ENCODE assay signal across 11 cellular contexts in genomic region chr1:16371725-16372124, GRCh38. TPM values are rescaled to one million over a fixed set of nuclear protein-coding genes. Genes with fewer than 3 reads are reported as not detected.
DNase-seq lines count a peak whose midpoint lies in the region; ATAC-seq and TF ChIP-seq lines count a peak whose summit lies in the region.
"Had no signal": no experiment of that assay in that cellular context is flagged by ENCODE, and none has a peak within 500 bp of the region (broad histone marks: within the 10 kb centered on the region; RNA-seq: fewer than 3 reads in every experiment).

No MANE protein-coding gene starts in this region.

- peaks cover 28% of the 10 kb centered on the region for H3K36me3 Mint-ChIP-seq in activated CD4-positive, alpha-beta T cell treated with anti-CD3 and anti-CD28 coated beads, Interleukin-2, amount 10 ng/mL, durations not matched to agents 24 days and 14 days (ENCODE audit: low read depth)
- peaks cover 26% of the 10 kb centered on the region for H3K36me3 Mint-ChIP-seq in central memory CD8-positive, alpha-beta T cell (ENCODE audit: insufficient read depth)

- no peaks in the 10 kb centered on the region for H3K9me3 ChIP-seq in smooth muscle cell (replicated peaks; ENCODE audit: low read depth)

- peaks cover 91% of the 10 kb centered on the region for H4K20me1 ChIP-seq in smooth muscle cell (ENCODE audit: low read depth)

- 82% methylated on average over 5 of the region's 5 CpGs for WGBS in smooth muscle cell (ENCODE audit: low lambda C conversion rate)

- peak overlapping the region; percentile 65 for H3K4me3 Mint-ChIP-seq in activated CD4-positive, alpha-beta T cell treated with anti-CD3 and anti-CD28 coated beads, Interleukin-2, amount 10 ng/mL, durations not matched to agents 24 days and 14 days
- H3K4me3 Mint-ChIP-seq in central memory CD8-positive, alpha-beta T cell: peak overlapping the region; percentile 42

- no peaks in the 10 kb centered on the region for H3K36me3 ChIP-seq in smooth muscle cell (ENCODE audit: low read depth)

- no peak overlapping the region for H3K9ac ChIP-seq in smooth muscle cell (ENCODE audit: low read depth)

- H3K4me1 ChIP-seq in smooth muscle cell (ENCODE audit: low read depth): peaks cover 22% of the 10 kb centered on the region

- no peak for TF ChIP-seq CTCF in smooth muscle cell (IDR thresholded peaks at IDR 0.05; ENCODE audit: borderline replicate concordance, insufficient read depth, poor library complexity, severe bottlenecking)

- peak; percentile 69 for DNase-seq in activated CD4-positive, alpha-beta T cell treated with anti-CD3 and anti-CD28 coated beads, Interleukin-2, amount 10 ng/mL, durations not matched to agents 24 days and 14 days
- no peak for DNase-seq in activated CD4-positive, alpha-beta T cell treated with anti-CD3 and anti-CD28 coated beads, Interleukin-2, amount 50 U/mL, for 1 hour
- DNase-seq in SIG-M5 (lab: John Stamatoyannopoulos, UW) (peak; percentile 13), smooth muscle cell (lab: John Stamatoyannopoulos, UW; ENCODE audit: unreplicated experiment) (no peak), DMS153 treated with DMSO at 0.1 percent for 48 hours (lab: John Stamatoyannopoulos, UW; ENCODE audit: unreplicated experiment) (no peak), left lobe of liver (ENCODE audit: low spot score) (no peak)
- DNase-seq in central memory CD8-positive, alpha-beta T cell (ENCODE audit: low spot score in 2 of 2): no peak
- DNase-seq: 8988T; NCI-H774; stimulated activated CD4-positive, alpha-beta T cell treated with anti-CD3 and anti-CD28 coated beads, Interleukin-2, amount 100 ng/mL, for 48 hours had no signal

- H3K4me2 ChIP-seq in smooth muscle cell: no peak overlapping the region

- peak overlapping the region; percentile 88 for H3K27ac Mint-ChIP-seq in activated CD4-positive, alpha-beta T cell treated with anti-CD3 and anti-CD28 coated beads, Interleukin-2, amount 10 ng/mL, durations not matched to agents 24 days and 14 days
- peak overlapping the region; percentile 73 for H3K27ac Mint-ChIP-seq in central memory CD8-positive, alpha-beta T cell (ENCODE audit: low read depth)

- no peaks in the 10 kb centered on the region for H3K27me3 ChIP-seq in smooth muscle cell (ENCODE audit: low read depth)

- no peak for ATAC-seq in central memory CD8-positive, alpha-beta T cell (replicated peaks; ENCODE audit: extremely low read depth, poor library complexity, severe bottlenecking)
- ATAC-seq in left lobe of liver (no peak), GM21515 (IDR thresholded peaks at IDR 0.05; ENCODE audit: unreplicated experiment) (no peak)

- no peaks in the 10 kb centered on the region for H3K9me3 Mint-ChIP-seq in activated CD4-positive, alpha-beta T cell treated with anti-CD3 and anti-CD28 coated beads, Interleukin-2, amount 10 ng/mL, durations not matched to agents 24 days and 14 days
- H3K9me3 Mint-ChIP-seq in central memory CD8-positive, alpha-beta T cell: no peaks in the 10 kb centered on the region

- no peak overlapping the region for H3K4me3 ChIP-seq in smooth muscle cell

- peaks cover 64% of the 10 kb centered on the region for H3K4me1 Mint-ChIP-seq in activated CD4-positive, alpha-beta T cell treated with anti-CD3 and anti-CD28 coated beads, Interleukin-2, amount 10 ng/mL, durations not matched to agents 24 days and 14 days
- peaks cover 58% of the 10 kb centered on the region for H3K4me1 Mint-ChIP-seq in central memory CD8-positive, alpha-beta T cell

- peaks cover 11% of the 10 kb centered on the region for H3F3A ChIP-seq in smooth muscle cell (ENCODE audit: low read depth)

- H2AFZ ChIP-seq in smooth muscle cell (ENCODE audit: low read depth): no peak overlapping the region

- peaks cover 90% of the 10 kb centered on the region for H3K79me2 ChIP-seq in smooth muscle cell (ENCODE audit: low read depth)

- intact Hi-C loops in activated CD4-positive, alpha-beta T cell treated with anti-CD3 and anti-CD28 coated beads, Interleukin-2, amount 10 ng/mL, durations not matched to agents 24 days and 14 days (cut with micrococcal nuclease): no loop called here

- peak overlapping the region; percentile 16 for H3K27ac ChIP-seq in smooth muscle cell (ENCODE audit: low read depth)

- H3K27me3 Mint-ChIP-seq in activated CD4-positive, alpha-beta T cell treated with anti-CD3 and anti-CD28 coated beads, Interleukin-2, amount 10 ng/mL, durations not matched to agents 24 days and 14 days: no peaks in the 10 kb centered on the region
- H3K27me3 Mint-ChIP-seq in central memory CD8-positive, alpha-beta T cell: no peaks in the 10 kb centered on the region

RNA-seq across cellular contexts. Expression of gene SZRD1, which starts 4.7 kb away (rescaled TPM):
- 195 and 200 TPM in 2 replicates for total RNA-seq in activated CD4-positive, alpha-beta T cell treated with anti-CD3 and anti-CD28 coated beads, Interleukin-2, amount 10 ng/mL, durations not matched to agents 24 days and 14 days
- total RNA-seq in smooth muscle cell: 45.3 and 58.1 TPM in 2 replicates
- 52.8 and 56.4 TPM in 2 replicates for polyA plus RNA-seq in smooth muscle cell
- 42.1 TPM for total RNA-seq in left lobe of liver

RNA-seq across cellular contexts. Expression of gene FBXO42, which starts 19.4 kb away (rescaled TPM):
- total RNA-seq in activated CD4-positive, alpha-beta T cell treated with anti-CD3 and anti-CD28 coated beads, Interleukin-2, amount 10 ng/mL, durations not matched to agents 24 days and 14 days: 20.4 and 20.8 TPM in 2 replicates
- total RNA-seq in smooth muscle cell (14.7 and 16.5 TPM in 2 replicates), left lobe of liver (9.0 TPM)
- polyA plus RNA-seq in smooth muscle cell: 19.3 and 22.6 TPM in 2 replicates

Comparison
In these comparisons a context has a peak if more than half of its experiments do, and no peak if none do; other contexts are left out.
1. DNase-seq: peak in activated CD4-positive, alpha-beta T cell treated with anti-CD3 and anti-CD28 coated beads, Interleukin-2, amount 10 ng/mL, durations not matched to agents 24 days and 14 days (single experiment) and SIG-M5 (single experiment); none in activated CD4-positive, alpha-beta T cell treated with anti-CD3 and anti-CD28 coated beads, Interleukin-2, amount 50 U/mL, for 1 hour (single experiment), central memory CD8-positive, alpha-beta T cell (0 of 2), smooth muscle cell (single experiment), DMS153 treated with DMSO at 0.1 percent for 48 hours (single experiment) and left lobe of liver (single experiment).